In the genomic region with DNA sequence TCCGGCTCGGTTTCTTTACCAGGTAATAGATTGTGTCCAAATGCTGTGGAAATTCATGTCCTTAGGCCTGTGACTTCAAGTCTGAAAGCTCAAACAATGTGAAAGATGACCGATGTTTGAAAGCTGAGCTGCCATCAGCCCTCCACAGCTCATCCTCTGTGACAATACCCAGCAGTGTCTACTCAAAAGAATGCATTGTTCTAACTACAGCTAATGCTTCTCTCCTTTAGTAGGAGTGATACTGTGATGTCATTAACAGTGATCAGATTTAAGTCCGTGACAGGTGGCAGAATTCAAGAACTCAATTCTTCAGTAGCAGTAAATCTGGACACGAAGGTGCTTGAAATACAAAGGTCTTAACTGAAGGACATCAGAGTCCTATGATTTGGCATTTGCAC, we compare ENCODE assay signal across 20 cellular contexts.
"Had no signal": no experiment of that assay in that cellular context is flagged by ENCODE, and none has a peak within 500 bp of the region (broad histone marks: within the 10 kb centered on the region; RNA-seq: fewer than 3 reads in every experiment).

No MANE protein-coding gene starts in this region.

- H3K36me3 Mint-ChIP-seq: activated naive CD8-positive, alpha-beta T cell; natural killer cell; WTC11 had no signal

- H3K4me1 Mint-ChIP-seq: activated CD4-positive, alpha-beta T cell treated with anti-CD3 and anti-CD28 coated beads for 36 hours; natural killer cell; WTC11 had no signal

- H3K4me3 Mint-ChIP-seq: activated CD4-positive, alpha-beta T cell treated with anti-CD3 and anti-CD28 coated beads for 36 hours; activated naive CD8-positive, alpha-beta T cell; activated T-helper 1 cell treated with anti-CD3 and anti-CD28 coated beads, Interleukin-12 subunit alpha, Interleukin-12 subunit beta, Interleukin-2, Interleukin-4 antibody, amounts not matched to agents 30 ng/mL and 10 ng/mL and 1 ng/mL, durations not matched to agents 14 hours and 24 hours and 36 hours; natural killer cell; T-helper 2 cell treated with Interferon-gamma antibody and Interleukin-4, amounts not matched to agents 5 μg/mL and 100 μg/mL, for 36 hours; WTC11 had no signal

- ATAC-seq: activated CD4-positive, alpha-beta T cell treated with anti-CD3 and anti-CD28 coated beads for 36 hours; heart left ventricle; natural killer cell; WTC11 had no signal

- H3K9me3 Mint-ChIP-seq: natural killer cell had no signal

- DNase-seq: activated CD4-positive, alpha-beta T cell treated with anti-CD3 and anti-CD28 coated beads for 36 hours; activated CD4-positive, alpha-beta T cell treated with anti-CD3 and anti-CD28 coated beads, Interleukin-2, amount 50 U/mL, for 48 hours; activated T-cell treated with anti-CD3 and anti-CD28 coated beads for 4 hours; amniotic stem cell; central memory CD4-positive, alpha-beta T cell; colonic mucosa; erythroblast; foreskin melanocyte; heart left ventricle; left ventricle myocardium superior; mesenchymal stem cell; natural killer cell; stimulated activated CD4-positive, alpha-beta T cell treated with anti-CD3 and anti-CD28 coated beads, Interleukin-12 subunit alpha, Interleukin-12 subunit beta, amount 100 ng/mL, for 4 hours; stimulated activated CD4-positive, alpha-beta T cell treated with anti-CD3 and anti-CD28 coated beads, Interleukin-1b, Interleukin-23, amount 100 ng/mL, for 48 hours; stimulated activated CD8-positive, alpha-beta memory T cell treated with anti-CD3 and anti-CD28 coated beads, Interleukin-4, amount 100 ng/mL, for 48 hours; stimulated activated naive CD4-positive, alpha-beta T cell treated with Interleukin-2 at 50 U/mL for 16 hours had no signal

- H3K27ac Mint-ChIP-seq: activated CD4-positive, alpha-beta T cell treated with anti-CD3 and anti-CD28 coated beads for 36 hours; activated naive CD8-positive, alpha-beta T cell; activated T-helper 1 cell treated with anti-CD3 and anti-CD28 coated beads, Interleukin-12 subunit alpha, Interleukin-12 subunit beta, Interleukin-2, Interleukin-4 antibody, amounts not matched to agents 30 ng/mL and 10 ng/mL and 1 ng/mL, durations not matched to agents 14 hours and 24 hours and 36 hours; natural killer cell; T-helper 2 cell treated with Interferon-gamma antibody and Interleukin-4, amounts not matched to agents 5 μg/mL and 100 μg/mL, for 36 hours; WTC11 had no signal
